In the genomic region with DNA sequence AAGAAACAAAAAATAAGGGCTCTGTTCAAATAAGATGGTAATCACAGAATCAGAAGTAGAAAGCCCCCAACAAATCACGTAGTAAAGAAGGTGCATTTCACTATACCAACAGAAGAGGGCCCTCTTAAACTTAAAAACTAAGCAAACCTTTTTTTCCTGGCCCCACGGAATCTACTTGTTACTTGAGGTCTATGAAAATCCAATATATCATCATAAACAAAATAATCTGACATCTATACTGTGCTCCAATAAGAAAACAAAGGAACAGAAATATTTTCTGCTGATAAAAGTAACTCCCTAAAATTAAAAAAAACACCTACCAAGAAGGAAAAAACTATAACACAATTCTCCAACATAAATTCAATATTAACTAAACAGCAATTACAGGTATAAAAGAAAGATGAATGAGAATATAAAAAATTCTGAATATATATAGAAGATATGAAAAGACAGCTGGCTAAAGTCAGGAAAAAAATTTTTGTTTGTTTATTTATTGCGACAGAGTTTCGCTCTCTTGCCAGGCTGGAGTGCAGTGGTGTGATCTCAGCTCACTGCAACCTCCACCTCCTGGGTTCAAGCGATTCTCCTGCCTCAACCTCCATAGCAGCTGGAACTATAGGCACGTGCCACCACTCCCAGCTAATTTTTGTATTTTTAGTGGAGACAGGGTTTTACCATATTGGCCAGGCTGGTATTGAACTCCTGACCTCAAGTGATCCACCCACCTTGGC, we compare ENCODE assay signal across 9 cellular contexts.
DNase-seq lines count a peak whose midpoint lies in the region; ATAC-seq and TF ChIP-seq lines count a peak whose summit lies in the region.
"Had no signal": no experiment of that assay in that cellular context is flagged by ENCODE, and none has a peak within 500 bp of the region (broad histone marks: within the 10 kb centered on the region; RNA-seq: fewer than 3 reads in every experiment).

No MANE protein-coding gene starts in this region.

- no peak overlapping the region for H2AFZ ChIP-seq in GM23338

- peak; percentile 57 for TF ChIP-seq CTCF in BE2C (IDR thresholded peaks at IDR 0.05; ENCODE audit: low read depth, low read length)
- TF ChIP-seq CTCF in GM23338 (conservative IDR thresholded peaks at IDR 0.05; ENCODE audit: low read depth in 2 of 2) = peak; percentile 69 to 70
- TF ChIP-seq CTCF in lower lobe of right lung (IDR thresholded peaks at IDR 0.05) = peak; percentile 65

- no peaks in the 10 kb centered on the region for H3K9me2 ChIP-seq in GM23338 (ENCODE audit: insufficient read depth)

- peaks cover 2% of the 10 kb centered on the region; the same call in 1 of the 3 replicates for H3K36me3 Mint-ChIP-seq in GM23338 (ENCODE audit: low read depth)
- H3K36me3 Mint-ChIP-seq in central memory CD8-positive, alpha-beta T cell (ENCODE audit: insufficient read depth) = peaks cover 10% of the 10 kb centered on the region

- H3K27me3 ChIP-seq in BE2C (no peaks in the 10 kb centered on the region), GM23338 (ENCODE audit: insufficient read depth) (no peaks in the 10 kb centered on the region), lower lobe of right lung (ENCODE audit: low read depth) (no peaks in the 10 kb centered on the region)

- no peaks in the 10 kb centered on the region; the same call in 1 of the 2 replicates for H3K36me3 ChIP-seq in BE2C
- no peaks in the 10 kb centered on the region for H3K36me3 ChIP-seq in GM23338 (ENCODE audit: insufficient read depth)
- H3K36me3 ChIP-seq in lower lobe of right lung = peaks cover 12% of the 10 kb centered on the region

- no peaks in the 10 kb centered on the region for H3K79me2 ChIP-seq in GM23338 (replicated peaks; ENCODE audit: insufficient read depth)

- H3K4me1 ChIP-seq in BE2C (no peaks in the 10 kb centered on the region), GM23338 (ENCODE audit: insufficient read depth) (peaks cover 9% of the 10 kb centered on the region; the same call in 1 of the 2 replicates), lower lobe of right lung (peaks cover 6% of the 10 kb centered on the region)

- intact Hi-C loops in lower lobe of right lung (cut with DNase I) = loop anchor here (5.0 kb wide), 1 partner anchor 151 kb away; no protein-coding TSS in a partner anchor

- peak; percentile 50 for ATAC-seq in GM23338
- no peak for ATAC-seq in central memory CD8-positive, alpha-beta T cell (replicated peaks; ENCODE audit: extremely low read depth, poor library complexity, severe bottlenecking)
- no peak for ATAC-seq in lower lobe of right lung
- no peak for ATAC-seq in HG03139 (IDR thresholded peaks at IDR 0.05; ENCODE audit: unreplicated experiment)
- ATAC-seq in HG02571 (IDR thresholded peaks at IDR 0.05; ENCODE audit: unreplicated experiment) = no peak

- no peak overlapping the region for H3K4me3 ChIP-seq in BE2C (ENCODE audit: low read depth, low read length)
- no peak overlapping the region for H3K4me3 ChIP-seq in GM23338
- H3K4me3 ChIP-seq in lower lobe of right lung = no peak overlapping the region

- no peaks in the 10 kb centered on the region for H3F3A ChIP-seq in GM23338 (replicated peaks; ENCODE audit: low read depth)

- H3K4me2 ChIP-seq in GM23338 = no peak overlapping the region

- H3K9me3 Mint-ChIP-seq in GM23338 = no peaks in the 10 kb centered on the region
- H3K9me3 Mint-ChIP-seq in central memory CD8-positive, alpha-beta T cell = no peaks in the 10 kb centered on the region
- H3K9me3 Mint-ChIP-seq: memory B cell had no signal

- DNase-seq in BE2C = peak; percentile 11
- peak; percentile 86 for DNase-seq in GM23338 (ENCODE audit: low spot score)
- DNase-seq in NCI-H82 (lab: John Stamatoyannopoulos, UW) = peak; percentile 72
- no peak for DNase-seq in central memory CD8-positive, alpha-beta T cell (ENCODE audit: low spot score in 2 of 2)
- no peak for DNase-seq in lower lobe of right lung
- no peak for DNase-seq in stimulated activated CD4-positive, alpha-beta T cell treated with anti-CD3 and anti-CD28 coated beads, Interleukin-2, amount 100 ng/mL, for 48 hours

- peaks cover 3% of the 10 kb centered on the region for H3K27me3 Mint-ChIP-seq in GM23338 (ENCODE audit: insufficient read depth, low read depth, poor library complexity)
- H3K27me3 Mint-ChIP-seq in central memory CD8-positive, alpha-beta T cell = no peaks in the 10 kb centered on the region
- H3K27me3 Mint-ChIP-seq: memory B cell had no signal

- no peak overlapping the region for H3K27ac Mint-ChIP-seq in GM23338
- peak overlapping the region; percentile 44 for H3K27ac Mint-ChIP-seq in central memory CD8-positive, alpha-beta T cell (ENCODE audit: low read depth)
- H3K27ac Mint-ChIP-seq: memory B cell had no signal

- H4K20me1 ChIP-seq in GM23338 (replicated peaks; ENCODE audit: insufficient read depth) = no peaks in the 10 kb centered on the region; the same call in 1 of the 2 replicates

- H3K9me3 ChIP-seq in BE2C (no peaks in the 10 kb centered on the region), lower lobe of right lung (no peaks in the 10 kb centered on the region)

- H3K4me1 Mint-ChIP-seq in GM23338 = peaks cover 17% of the 10 kb centered on the region; the same call in 2 of the 3 replicates
- peaks cover 5% of the 10 kb centered on the region for H3K4me1 Mint-ChIP-seq in central memory CD8-positive, alpha-beta T cell
- H3K4me1 Mint-ChIP-seq: memory B cell had no signal

- no peak overlapping the region for H3K4me3 Mint-ChIP-seq in GM23338
- H3K4me3 Mint-ChIP-seq in central memory CD8-positive, alpha-beta T cell = no peak overlapping the region
- H3K4me3 Mint-ChIP-seq: memory B cell had no signal

- no peak overlapping the region for H3K27ac ChIP-seq in GM23338 (ENCODE audit: low read depth)
- H3K27ac ChIP-seq in lower lobe of right lung = no peak overlapping the region

TF ChIP-seq in GM23338, 12 proteins besides CTCF, POLR2A, EP300 and RAD21:
- TF ChIP-seq, protein P1, sequence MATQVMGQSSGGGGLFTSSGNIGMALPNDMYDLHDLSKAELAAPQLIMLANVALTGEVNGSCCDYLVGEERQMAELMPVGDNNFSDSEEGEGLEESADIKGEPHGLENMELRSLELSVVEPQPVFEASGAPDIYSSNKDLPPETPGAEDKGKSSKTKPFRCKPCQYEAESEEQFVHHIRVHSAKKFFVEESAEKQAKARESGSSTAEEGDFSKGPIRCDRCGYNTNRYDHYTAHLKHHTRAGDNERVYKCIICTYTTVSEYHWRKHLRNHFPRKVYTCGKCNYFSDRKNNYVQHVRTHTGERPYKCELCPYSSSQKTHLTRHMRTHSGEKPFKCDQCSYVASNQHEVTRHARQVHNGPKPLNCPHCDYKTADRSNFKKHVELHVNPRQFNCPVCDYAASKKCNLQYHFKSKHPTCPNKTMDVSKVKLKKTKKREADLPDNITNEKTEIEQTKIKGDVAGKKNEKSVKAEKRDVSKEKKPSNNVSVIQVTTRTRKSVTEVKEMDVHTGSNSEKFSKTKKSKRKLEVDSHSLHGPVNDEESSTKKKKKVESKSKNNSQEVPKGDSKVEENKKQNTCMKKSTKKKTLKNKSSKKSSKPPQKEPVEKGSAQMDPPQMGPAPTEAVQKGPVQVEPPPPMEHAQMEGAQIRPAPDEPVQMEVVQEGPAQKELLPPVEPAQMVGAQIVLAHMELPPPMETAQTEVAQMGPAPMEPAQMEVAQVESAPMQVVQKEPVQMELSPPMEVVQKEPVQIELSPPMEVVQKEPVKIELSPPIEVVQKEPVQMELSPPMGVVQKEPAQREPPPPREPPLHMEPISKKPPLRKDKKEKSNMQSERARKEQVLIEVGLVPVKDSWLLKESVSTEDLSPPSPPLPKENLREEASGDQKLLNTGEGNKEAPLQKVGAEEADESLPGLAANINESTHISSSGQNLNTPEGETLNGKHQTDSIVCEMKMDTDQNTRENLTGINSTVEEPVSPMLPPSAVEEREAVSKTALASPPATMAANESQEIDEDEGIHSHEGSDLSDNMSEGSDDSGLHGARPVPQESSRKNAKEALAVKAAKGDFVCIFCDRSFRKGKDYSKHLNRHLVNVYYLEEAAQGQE (IDR thresholded peaks at IDR 0.05; ENCODE audit: unreplicated experiment) = no peak
- TF ChIP-seq EZH2phosphoT487 (IDR thresholded peaks at IDR 0.05; ENCODE audit: unreplicated experiment) = no peak
- TF ChIP-seq ZNF331 (CRISPR knock-in tag; IDR thresholded peaks at IDR 0.05; ENCODE audit: low read depth) = no peak
- TF ChIP-seq CREB1 (CRISPR knock-in tag; IDR thresholded peaks at IDR 0.05; ENCODE audit: low read depth) = no peak
TF ChIP-seq in GM23338: peak in this region for 0.

Comparison
In these comparisons a context has a peak if more than half of its experiments do, and no peak if none do; other contexts are left out.
1. DNase-seq: peak in BE2C (single experiment), GM23338 (single experiment) and NCI-H82 (single experiment); none in central memory CD8-positive, alpha-beta T cell (0 of 2), lower lobe of right lung (single experiment) and stimulated activated CD4-positive, alpha-beta T cell treated with anti-CD3 and anti-CD28 coated beads, Interleukin-2, amount 100 ng/mL, for 48 hours (0 of 2).
2. Peak in every context shown above with its lines, with median percentiles within 50 percentile points of each other: CTCF ChIP-seq.